16 cellular contexts compared by ENCODE assay signal in genomic region chr3:133856316-133856715, GRCh38. TPM values are rescaled to one million over a fixed set of nuclear protein-coding genes. Genes with fewer than 3 reads are reported as not detected.
DNase-seq lines count a peak whose midpoint lies in the region; FAIRE-seq and TF ChIP-seq lines count a peak whose summit lies in the region.
"Had no signal": no experiment of that assay in that cellular context is flagged by ENCODE, and none has a peak within 500 bp of the region (broad histone marks: within the 10 kb centered on the region; RNA-seq: fewer than 3 reads in every experiment).

No MANE protein-coding gene starts in this region.

- H3K79me2 ChIP-seq in astrocyte (ENCODE audit: insufficient read depth, low read length) = no peaks in the 10 kb centered on the region

- H3K4me2 ChIP-seq in astrocyte (ENCODE audit: low read length) = no peak overlapping the region
- H3K4me2 ChIP-seq: A549 had no signal

- peaks cover 21% of the 10 kb centered on the region for H3K36me3 Mint-ChIP-seq in astrocyte (ENCODE audit: low read depth, unreplicated experiment)
- H3K36me3 Mint-ChIP-seq: CD8-positive, alpha-beta memory T cell had no signal

- H3K27ac Mint-ChIP-seq in astrocyte (ENCODE audit: unreplicated experiment) = no peak overlapping the region
- H3K27ac Mint-ChIP-seq: CD8-positive, alpha-beta memory T cell; H9 had no signal

- peak; percentile 33 for DNase-seq in AG20443 (ENCODE audit: low spot score)
- peak; percentile 17 for DNase-seq in LHCN-M2 (ENCODE audit: low read depth)
- DNase-seq in astrocyte (ENCODE audit: low read depth) = peak; percentile 3
- DNase-seq in fibroblast of the aortic adventitia (ENCODE audit: low read depth) = peak; percentile 23
- no peak for DNase-seq in foreskin melanocyte
- no peak for DNase-seq in central memory CD4-positive, alpha-beta T cell
- no peak for DNase-seq in NCI-H2107 (lab: John Stamatoyannopoulos, UW)
- DNase-seq in DMS79 treated with DMSO at 0.1 percent for 48 hours (lab: John Stamatoyannopoulos, UW) = no peak
- DNase-seq: CD8-positive, alpha-beta memory T cell; H9; NCI-H1048; NCI-H446; NCI-H774; SHP77 had no signal

- no peak overlapping the region for H3K4me3 ChIP-seq in astrocyte (ENCODE audit: insufficient read depth, low read depth, low read length)
- H3K4me3 ChIP-seq in fibroblast of the aortic adventitia (ENCODE audit: low read depth, low read length) = no peak overlapping the region
- H3K4me3 ChIP-seq: A549 had no signal

- FAIRE-seq in astrocyte (lab: Jason Lieb, UNC) = no peak
- FAIRE-seq: A549, HepG2 had no signal

- no peaks in the 10 kb centered on the region for H3K9me3 ChIP-seq in astrocyte (ENCODE audit: insufficient read depth, low read depth, low read length)
- H3K9me3 ChIP-seq: A549 had no signal

- no peak for TF ChIP-seq CTCF in astrocyte (IDR thresholded peaks at IDR 0.05; ENCODE audit: insufficient read depth, low read depth, low read length)
- no peak for TF ChIP-seq CTCF in fibroblast of the aortic adventitia (IDR thresholded peaks at IDR 0.05; ENCODE audit: insufficient read depth, low read length)

- no peaks in the 10 kb centered on the region for H4K20me1 ChIP-seq in astrocyte (ENCODE audit: insufficient read depth, low read length)

- H3K4me1 ChIP-seq in astrocyte (ENCODE audit: insufficient read depth, low read length) = peaks cover 5% of the 10 kb centered on the region
- H3K4me1 ChIP-seq: A549 had no signal

- no peaks in the 10 kb centered on the region for H3K27me3 ChIP-seq in astrocyte (ENCODE audit: insufficient read depth, low read length)

- no peak overlapping the region for H3K9ac ChIP-seq in astrocyte (ENCODE audit: low read length)

- H3K27me3 Mint-ChIP-seq in astrocyte (ENCODE audit: low read depth, unreplicated experiment) = no peaks in the 10 kb centered on the region
- H3K27me3 Mint-ChIP-seq: CD8-positive, alpha-beta memory T cell had no signal

- no peaks in the 10 kb centered on the region for H3K36me3 ChIP-seq in astrocyte (ENCODE audit: insufficient read depth, low read length)

- H3K27ac ChIP-seq in astrocyte (ENCODE audit: low read depth, low read length) = no peak overlapping the region
- H3K27ac ChIP-seq: A549 had no signal

- no peak overlapping the region for H3K4me3 Mint-ChIP-seq in astrocyte (ENCODE audit: unreplicated experiment)
- H3K4me3 Mint-ChIP-seq: CD8-positive, alpha-beta memory T cell; H9 had no signal

- no peaks in the 10 kb centered on the region for H3K9me3 Mint-ChIP-seq in astrocyte (ENCODE audit: unreplicated experiment)
- H3K9me3 Mint-ChIP-seq: CD8-positive, alpha-beta memory T cell; H9 had no signal

- no peak overlapping the region for H2AFZ ChIP-seq in astrocyte (ENCODE audit: low read depth, low read length)

- peaks cover 8% of the 10 kb centered on the region for H3K4me1 Mint-ChIP-seq in astrocyte (ENCODE audit: low read depth, unreplicated experiment)
- H3K4me1 Mint-ChIP-seq: CD8-positive, alpha-beta memory T cell had no signal

RNA-seq across cellular contexts. Expression of gene RAB6B, which starts 39.4 kb away (rescaled TPM):
- total RNA-seq in LHCN-M2 (2014; rRNA removed) = 0.32 and 0.69 TPM in 2 replicates
- 2.8 TPM for polyA plus RNA-seq in LHCN-M2 (2012)
- 60.5 and 61.8 TPM in 2 replicates for total RNA-seq in astrocyte
- total RNA-seq in fibroblast of the aortic adventitia (ENCODE audit: low replicate concordance) = 0.36 and 0.49 TPM in 2 replicates
- total RNA-seq: HepG2 had no signal

RNA-seq across cellular contexts. Expression of gene SRPRB, which starts 50.7 kb away (rescaled TPM):
- total RNA-seq in LHCN-M2 (2014; rRNA removed) (43.0 and 56.6 TPM in 2 replicates), astrocyte (83.8 and 99.4 TPM in 2 replicates), fibroblast of the aortic adventitia (ENCODE audit: low replicate concordance) (76.7 and 86.9 TPM in 2 replicates)
- 46.2 TPM for polyA plus RNA-seq in LHCN-M2 (2012)

Comparison
In these comparisons a context has a peak if more than half of its experiments do, and no peak if none do; other contexts are left out.
1. DNase-seq: peak in AG20443 (single experiment), LHCN-M2 (single experiment), astrocyte (single experiment) and fibroblast of the aortic adventitia (single experiment); none in foreskin melanocyte (single experiment), central memory CD4-positive, alpha-beta T cell (single experiment), NCI-H2107 (single experiment) and DMS79 treated with DMSO at 0.1 percent for 48 hours (single experiment).
2. RNA of gene RAB6B, which starts 39.4 kb away (total RNA-seq): 60.5 to 61.8 TPM in astrocyte; 0.32 to 0.69 TPM in LHCN-M2 and 0.36 to 0.49 TPM in fibroblast of the aortic adventitia; every median in the first group is over 10 times any median in the second.